ENCODE assay signal across 8 cellular contexts in the genomic region with DNA sequence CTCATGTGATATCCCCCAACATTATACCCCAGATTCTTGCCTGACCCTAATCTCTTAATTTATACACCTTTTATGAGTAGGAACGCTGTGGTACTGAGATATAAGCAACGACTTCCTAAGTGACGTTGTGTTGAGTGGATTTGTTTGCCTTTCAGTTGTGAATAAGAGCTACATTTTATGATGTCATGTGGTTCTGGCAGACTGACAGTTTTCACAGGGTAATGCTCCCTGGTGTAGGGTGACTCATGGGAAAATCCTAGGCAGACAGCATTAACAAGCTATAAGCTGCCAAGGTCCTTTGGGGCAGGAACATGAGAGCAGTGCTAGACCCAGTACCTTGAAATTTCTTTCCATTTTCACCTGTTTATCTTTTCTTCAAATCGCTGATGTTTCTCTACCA. TPM values are rescaled to one million over a fixed set of nuclear protein-coding genes. Genes with fewer than 3 reads are reported as not detected.
A peak's percentile ranks its signal among the peaks of the same experiment; 100 is the strongest.
DNase-seq lines count a peak whose midpoint lies in the region; ATAC-seq and TF ChIP-seq lines count a peak whose summit lies in the region.

No MANE protein-coding gene starts in this region.

- DNase-seq in activated T-cell treated with anti-CD3 and anti-CD28 coated beads, Interleukin-2, amount 50 U/mL, for 24 hours, result no peak
- no peak for DNase-seq in activated T-cell treated with anti-CD3 and anti-CD28 coated beads for 4 hours
- DNase-seq in NCI-H1105 (lab: John Stamatoyannopoulos, UW), result peak; percentile 56
- peak; percentile 99 for DNase-seq in astrocyte of the hippocampus (ENCODE audit: low read depth, low spot score)
- peak; percentile 93 for DNase-seq in myocyte (ENCODE audit: low read depth)
- no peak for DNase-seq in WTC11 (ENCODE audit: low spot score)
- no peak for DNase-seq in NCI-H526 (lab: John Stamatoyannopoulos, UW)

- H3K4me3 Mint-ChIP-seq in activated T-cell treated with anti-CD3 and anti-CD28 coated beads, Interleukin-2, amount 50 U/mL, for 24 hours, result no peak overlapping the region
- no peak overlapping the region for H3K4me3 Mint-ChIP-seq in WTC11

- H3K27me3 Mint-ChIP-seq in activated T-cell treated with anti-CD3 and anti-CD28 coated beads, Interleukin-2, amount 50 U/mL, for 24 hours, result no peaks in the 10 kb centered on the region
- no peaks in the 10 kb centered on the region for H3K27me3 Mint-ChIP-seq in WTC11 (ENCODE audit: low read depth)

- H3K4me1 Mint-ChIP-seq in activated T-cell treated with anti-CD3 and anti-CD28 coated beads, Interleukin-2, amount 50 U/mL, for 24 hours (ENCODE audit: low read depth), result peaks cover 24% of the 10 kb centered on the region
- peaks cover 25% of the 10 kb centered on the region for H3K4me1 Mint-ChIP-seq in WTC11

- no peaks in the 10 kb centered on the region for H3K36me3 Mint-ChIP-seq in activated T-cell treated with anti-CD3 and anti-CD28 coated beads, Interleukin-2, amount 50 U/mL, for 24 hours (ENCODE audit: low read depth)
- 0 out of 2 replicates have a peak, but pooled peaks cover 6% of the 10 kb centered on the region for H3K36me3 Mint-ChIP-seq in WTC11

- H3K9me3 Mint-ChIP-seq in activated T-cell treated with anti-CD3 and anti-CD28 coated beads, Interleukin-2, amount 50 U/mL, for 24 hours, result no peaks in the 10 kb centered on the region
- H3K9me3 Mint-ChIP-seq in WTC11, result no peaks in the 10 kb centered on the region

- H3K27ac Mint-ChIP-seq in activated T-cell treated with anti-CD3 and anti-CD28 coated beads, Interleukin-2, amount 50 U/mL, for 24 hours, result peak overlapping the region; percentile 19
- no peak overlapping the region for H3K27ac Mint-ChIP-seq in WTC11

- ATAC-seq in HG02973 (IDR thresholded peaks at IDR 0.05; ENCODE audit: unreplicated experiment), result no peak
- ATAC-seq in WTC11, result no peak

- CTCF ChIA-PET in WTC11 (lab: Charles Lee), result interaction anchor here (2.2 kb wide), 1 partner anchor 14 kb away, joined by 5 read pairs; no protein-coding TSS in a partner anchor

- TF ChIP-seq CTCF in WTC11 (IDR thresholded peaks at IDR 0.05), result no peak

- POLR2A ChIA-PET in WTC11 (lab: Charles Lee), result no interaction called here

TF ChIP-seq in WTC11, 78 proteins besides CTCF, POLR2A, EP300 and RAD21:
- TF ChIP-seq, protein P1, sequence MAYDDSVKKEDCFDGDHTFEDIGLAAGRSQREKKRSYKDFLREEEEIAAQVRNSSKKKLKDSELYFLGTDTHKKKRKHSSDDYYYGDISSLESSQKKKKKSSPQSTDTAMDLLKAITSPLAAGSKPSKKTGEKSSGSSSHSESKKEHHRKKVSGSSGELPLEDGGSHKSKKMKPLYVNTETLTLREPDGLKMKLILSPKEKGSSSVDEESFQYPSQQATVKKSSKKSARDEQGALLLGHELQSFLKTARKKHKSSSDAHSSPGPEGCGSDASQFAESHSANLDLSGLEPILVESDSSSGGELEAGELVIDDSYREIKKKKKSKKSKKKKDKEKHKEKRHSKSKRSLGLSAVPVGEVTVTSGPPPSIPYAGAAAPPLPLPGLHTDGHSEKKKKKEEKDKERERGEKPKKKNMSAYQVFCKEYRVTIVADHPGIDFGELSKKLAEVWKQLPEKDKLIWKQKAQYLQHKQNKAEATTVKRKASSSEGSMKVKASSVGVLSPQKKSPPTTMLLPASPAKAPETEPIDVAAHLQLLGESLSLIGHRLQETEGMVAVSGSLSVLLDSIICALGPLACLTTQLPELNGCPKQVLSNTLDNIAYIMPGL (CRISPR knock-in tag; IDR thresholded peaks at IDR 0.05), result no peak
- TF ChIP-seq ATF1 (CRISPR knock-in tag; IDR thresholded peaks at IDR 0.05), result no peak

RNA-seq across cellular contexts. Expression of a gene that starts 11.2 kb away (rescaled TPM):
- 11.8 and 18.6 TPM in 2 replicates for total RNA-seq in myocyte
- polyA plus RNA-seq in myocyte (2012), result 2.5 TPM
- 10.2 to 14.3 TPM (median 10.3 TPM) in 3 replicates for total RNA-seq in WTC11 (2021)

RNA-seq across cellular contexts. Expression of a gene that starts 35.7 kb away (rescaled TPM):
- total RNA-seq in myocyte (not detected in 2 replicates), WTC11 (2021) (0.07 to 0.17 TPM in 2 of 3 replicates, not detected in the other)
- polyA plus RNA-seq in myocyte (2012), result 0.37 TPM

Comparison
In these comparisons a context has a peak if more than half of its experiments do, and no peak if none do; other contexts are left out.
1. DNase-seq: peak in NCI-H1105 (single experiment), astrocyte of the hippocampus (single experiment) and myocyte (single experiment); none in activated T-cell treated with anti-CD3 and anti-CD28 coated beads, Interleukin-2, amount 50 U/mL, for 24 hours (single experiment), activated T-cell treated with anti-CD3 and anti-CD28 coated beads for 4 hours (single experiment), WTC11 (single experiment) and NCI-H526 (0 of 2).